ENCODE assay signal across 16 cellular contexts in genomic region chr3:130425484-130425883, GRCh38.
A peak's percentile ranks its signal among the peaks of the same experiment; 100 is the strongest.
DNase-seq lines count a peak whose midpoint lies in the region; ATAC-seq and TF ChIP-seq lines count a peak whose summit lies in the region.
"Had no signal": no experiment of that assay in that cellular context is flagged by ENCODE, and none has a peak within 500 bp of the region (broad histone marks: within the 10 kb centered on the region; RNA-seq: fewer than 3 reads in every experiment).

No MANE protein-coding gene starts in this region.

- H3K9me3 ChIP-seq in naive thymus-derived CD4-positive, alpha-beta T cell (ENCODE audit: control insufficient read depth in 2 of 3, low read length in 3 of 3): no peaks in the 10 kb centered on the region
- H3K9me3 ChIP-seq: SK-N-SH had no signal

- POLR2A ChIA-PET in HEK293T (lab: Yijun Ruan, JAX): no interaction called here
- POLR2A ChIA-PET in naive thymus-derived CD4-positive, alpha-beta T cell (lab: Charles Lee): no interaction called here

- no peaks in the 10 kb centered on the region for H3K4me1 Mint-ChIP-seq in naive thymus-derived CD4-positive, alpha-beta T cell
- H3K4me1 Mint-ChIP-seq: T-cell had no signal

- H3K4me1 ChIP-seq in naive thymus-derived CD4-positive, alpha-beta T cell (ENCODE audit: control insufficient read depth in 2 of 2, insufficient read depth in 2 of 2, low read length in 2 of 2): no peaks in the 10 kb centered on the region

- peak; percentile 28 for DNase-seq in Daoy (ENCODE audit: low read depth)
- DNase-seq in HEK293T (ENCODE audit: extremely low spot score): no peak
- peak; percentile 37 for DNase-seq in dedifferentiated amniotic fluid mesenchymal stem cell (ENCODE audit: extremely low spot score)
- peak; percentile 37 for DNase-seq in renal cortical epithelial cell (ENCODE audit: low read depth)
- DNase-seq in naive thymus-derived CD4-positive, alpha-beta T cell: no peak
- DNase-seq in activated T-cell treated with anti-CD3 and anti-CD28 coated beads, Interleukin-2, amount 50 U/mL, for 48 hours: no peak
- DNase-seq: HCEC 1CT, NCI-H1417 treated with DMSO at 0.1 percent for 48 hours, NCI-H1930, NCI-H524 treated with DMSO at 0.1 percent for 48 hours, Right ventricle myocardium superior, SK-N-SH, T-cell had no signal

- no peak overlapping the region for H3K4me3 ChIP-seq in naive thymus-derived CD4-positive, alpha-beta T cell (ENCODE audit: low read length)
- H3K4me3 ChIP-seq: K562 had no signal

- H3K27ac ChIP-seq in naive thymus-derived CD4-positive, alpha-beta T cell (ENCODE audit: low read depth, low read length): no peak overlapping the region
- H3K27ac ChIP-seq: C4-2B had no signal

- H3K36me3 ChIP-seq in naive thymus-derived CD4-positive, alpha-beta T cell (ENCODE audit: control insufficient read depth in 2 of 3, insufficient read depth in 3 of 3, low read length in 3 of 3): no peaks in the 10 kb centered on the region

- CTCF ChIA-PET in HEK293T (lab: Yijun Ruan, JAX): no interaction called here
- CTCF ChIA-PET in naive thymus-derived CD4-positive, alpha-beta T cell (lab: Charles Lee): interaction anchor here (0.6 kb wide), 1 partner anchor 32 kb away, joined by 4 read pairs; no protein-coding TSS in a partner anchor

- H3K27ac Mint-ChIP-seq in naive thymus-derived CD4-positive, alpha-beta T cell: no peak overlapping the region
- H3K27ac Mint-ChIP-seq: T-cell had no signal

- no peak overlapping the region for H3K4me3 Mint-ChIP-seq in naive thymus-derived CD4-positive, alpha-beta T cell
- H3K4me3 Mint-ChIP-seq: T-cell had no signal

- no peaks in the 10 kb centered on the region for H3K36me3 Mint-ChIP-seq in naive thymus-derived CD4-positive, alpha-beta T cell
- H3K36me3 Mint-ChIP-seq: T-cell had no signal

- TF ChIP-seq POLR2A in GM18505 (IDR thresholded peaks at IDR 0.05; ENCODE audit: borderline replicate concordance, extremely low read depth, insufficient read depth, insufficient read length): no peak

- peaks cover 0 to 3% (median 0%) of the 10 kb centered on the region in 11 donors for H3K9me3 Mint-ChIP-seq in naive thymus-derived CD4-positive, alpha-beta T cell
- H3K9me3 Mint-ChIP-seq: T-cell had no signal

- ATAC-seq in naive thymus-derived CD4-positive, alpha-beta T cell: no peak
- ATAC-seq in GM18505 (IDR thresholded peaks at IDR 0.05; ENCODE audit: unreplicated experiment): no peak
- ATAC-seq: K562, T-cell had no signal

- no peaks in the 10 kb centered on the region for H3K27me3 ChIP-seq in naive thymus-derived CD4-positive, alpha-beta T cell (ENCODE audit: control insufficient read depth in 2 of 2, insufficient read depth in 2 of 2, low read length in 2 of 2)

- peaks cover 0 to 13% (median 6%) of the 10 kb centered on the region in 5 donors for H3K27me3 Mint-ChIP-seq in naive thymus-derived CD4-positive, alpha-beta T cell

- intact Hi-C loops in naive thymus-derived CD4-positive, alpha-beta T cell (cut with micrococcal nuclease): no loop called here

TF ChIP-seq in HEK293T, 16 proteins besides CTCF, POLR2A, EP300 and RAD21:
- TF ChIP-seq LEF1 (IDR thresholded peaks at IDR 0.05; ENCODE audit: borderline replicate concordance) (no peak), NFRKB (IDR thresholded peaks at IDR 0.05) (no peak), ELF4 (IDR thresholded peaks at IDR 0.05) (no peak), FOXM1 (IDR thresholded peaks at IDR 0.05; ENCODE audit: borderline replicate concordance) (no peak), SUZ12 (IDR thresholded peaks at IDR 0.05) (no peak), SP1 (IDR thresholded peaks at IDR 0.05) (no peak), HDGF (IDR thresholded peaks at IDR 0.05; ENCODE audit: borderline replicate concordance) (no peak), PKNOX1 (IDR thresholded peaks at IDR 0.05) (peak; percentile 90), ARNT (IDR thresholded peaks at IDR 0.05) (no peak), CTBP1 (IDR thresholded peaks at IDR 0.05; ENCODE audit: borderline replicate concordance) (peak; percentile 98), TARDBP (IDR thresholded peaks at IDR 0.05) (no peak), FOXA1 (IDR thresholded peaks at IDR 0.05) (no peak)

Comparison
In these comparisons a context has a peak if more than half of its experiments do, and no peak if none do; other contexts are left out.
1. DNase-seq: peak in Daoy (single experiment), dedifferentiated amniotic fluid mesenchymal stem cell (single experiment) and renal cortical epithelial cell (single experiment); none in HEK293T (single experiment), naive thymus-derived CD4-positive, alpha-beta T cell (0 of 9) and activated T-cell treated with anti-CD3 and anti-CD28 coated beads, Interleukin-2, amount 50 U/mL, for 48 hours (0 of 2).